Comparison of ENCODE assay signal across 13 cellular contexts in genomic region chr6:157139054-157139708, GRCh38.
A peak's percentile ranks its signal among the peaks of the same experiment; 100 is the strongest.
DNase-seq lines count a peak whose midpoint lies in the region; ATAC-seq, FAIRE-seq and TF ChIP-seq lines count a peak whose summit lies in the region.
"Had no signal": no experiment of that assay in that cellular context is flagged by ENCODE, and none has a peak within 500 bp of the region (broad histone marks: within the 10 kb centered on the region; RNA-seq: fewer than 3 reads in every experiment).

No MANE protein-coding gene starts in this region.

- H3K36me3 ChIP-seq in K562 (ENCODE audit: control insufficient read depth, insufficient read depth, low read length) = peaks cover 16% of the 10 kb centered on the region
- peaks cover 1% of the 10 kb centered on the region for H3K36me3 ChIP-seq in mesendoderm (ENCODE audit: control insufficient read depth, insufficient read depth, low read length)

- no peaks in the 10 kb centered on the region for H3K27me3 Mint-ChIP-seq in Calu3 (ENCODE audit: unreplicated experiment)

- no peak overlapping the region for H3K4me3 ChIP-seq in K562
- no peak overlapping the region for H3K4me3 ChIP-seq in mesendoderm (ENCODE audit: low read length)
- H3K4me3 ChIP-seq: adrenal gland, suprapubic skin had no signal

- H3K9me3 Mint-ChIP-seq in Calu3 (ENCODE audit: low read depth, unreplicated experiment) = no peaks in the 10 kb centered on the region

- no peak for TF ChIP-seq POLR2A in K562 (conservative IDR thresholded peaks at IDR 0.05)

- BruUV-seq in K562 (replicated peaks; lab: Mats Ljungman, UMichigan) (no TSS peak), Calu3 (replicated peaks; lab: Mats Ljungman, UMichigan) (no TSS peak)

- H3K4me1 ChIP-seq in K562 (replicated peaks in 1 of 2; ENCODE audit: control insufficient read depth in 2 of 2, insufficient read depth in 2 of 2, low read length in 2 of 2) (peaks cover 0 to 3% of the 10 kb centered on the region in 2 experiments; a peak in 3 of 5 replicates), mesendoderm (ENCODE audit: control insufficient read depth, low read depth, low read length) (peaks cover 2% of the 10 kb centered on the region)

- H2BK120ac ChIP-seq in mesendoderm (ENCODE audit: low read depth, low read length) = no peak overlapping the region

- H2BK5ac ChIP-seq in mesendoderm (ENCODE audit: low read length) = no peak overlapping the region

- FAIRE-seq in K562 (lab: Jason Lieb, UNC) = no peak
- FAIRE-seq: endometrium had no signal

- ATAC-seq in K562 (peak; percentile 90), HG03108 (IDR thresholded peaks at IDR 0.05; ENCODE audit: unreplicated experiment) (no peak)
- ATAC-seq: sciatic nerve had no signal

- peaks cover 2% of the 10 kb centered on the region for H3K79me1 ChIP-seq in mesendoderm (ENCODE audit: low read length)

- TF ChIP-seq CTCF in K562 (IDR thresholded peaks at IDR 0.05 in 2 of 3, conservative IDR thresholded peaks at IDR 0.05 in 1 of 3; ENCODE audit: insufficient read depth in 2 of 3, low read depth in 1 of 3, low read length in 3 of 3) (peak; percentile 49 to 70 (median 63)), Calu3 (IDR thresholded peaks at IDR 0.05; ENCODE audit: unreplicated experiment) (no peak)

- intact Hi-C loops in K562 (cut with micrococcal nuclease) = loop anchor here (2.0 kb wide), 1 partner anchor 136 kb away; no protein-coding TSS in a partner anchor
- intact Hi-C loops in Calu3 (cut with micrococcal nuclease; ENCODE audit: unreplicated experiment) = no loop called here

- no peak overlapping the region for H3K4me3 Mint-ChIP-seq in Calu3 (ENCODE audit: low read depth, unreplicated experiment)

- WGBS in K562 (ENCODE audit: insufficient coverage, low coverage, missing lambda C conversion rate) = 82% methylated on average over 15 of the region's 15 CpGs
- no CpG with 5 or more reads among the region's 15 CpGs for WGBS in mesendoderm (ENCODE audit: extremely low coverage, insufficient coverage, low lambda C conversion rate)

- no peak overlapping the region for H3K27ac Mint-ChIP-seq in Calu3 (ENCODE audit: unreplicated experiment)

- no peak overlapping the region for H2BK15ac ChIP-seq in mesendoderm (replicated peaks; ENCODE audit: low read depth)

- H3K9ac ChIP-seq in K562 (ENCODE audit: insufficient read depth in 1 of 2, low read depth in 2 of 2, low read length in 2 of 2) (no peak overlapping the region), mesendoderm (ENCODE audit: low read length) (no peak overlapping the region)

- H2AFZ ChIP-seq in K562 (ENCODE audit: low read depth, low read length) = no peak overlapping the region

- H3K79me2 ChIP-seq in K562 (ENCODE audit: control insufficient read depth, insufficient read depth, low read length) = no peaks in the 10 kb centered on the region
- no peaks in the 10 kb centered on the region for H3K79me2 ChIP-seq in mesendoderm (ENCODE audit: control insufficient read depth, insufficient read depth, low read length)

- no peak overlapping the region for H3K23ac ChIP-seq in mesendoderm (ENCODE audit: low read length)

- H2AK5ac ChIP-seq in mesendoderm (ENCODE audit: low read length) = no peak overlapping the region

- no peak overlapping the region for H3K56ac ChIP-seq in mesendoderm (ENCODE audit: low read length)

- TF ChIP-seq EP300 in K562 (IDR thresholded peaks at IDR 0.05; ENCODE audit: low read length) = no peak

- H3K27ac ChIP-seq in K562 (ENCODE audit: extremely low read depth, low read depth, low read length) (no peak overlapping the region), mesendoderm (ENCODE audit: low read depth, low read length) (no peak overlapping the region)
- H3K27ac ChIP-seq: adrenal gland, suprapubic skin had no signal

- CTCF ChIA-PET in HEK293T (lab: Yijun Ruan, JAX) (interaction anchor here (0.6 to 1.5 kb wide), 5 partner anchors 21 to 195 kb away, joined by 3 to 5 read pairs (median 3); no protein-coding TSS in a partner anchor), K562 (lab: Yijun Ruan, JAX; ENCODE audit: low intra/inter-chr PET ratio) (interaction anchor here (0.7 to 1.7 kb wide), 2 partner anchors 45 to 105 kb away, joined by 3 to 5 read pairs; no protein-coding TSS in a partner anchor), Calu3 (lab: Charles Lee) (interaction anchor here (0.8 kb wide), 1 partner anchor 45 kb away, joined by 3 read pairs; no protein-coding TSS in a partner anchor)

- no peak overlapping the region for H3K4me2 ChIP-seq in K562 (ENCODE audit: insufficient read depth, low read length)
- H3K4me2 ChIP-seq in mesendoderm (ENCODE audit: low read length) = no peak overlapping the region

- no peak overlapping the region for H3K18ac ChIP-seq in mesendoderm (ENCODE audit: low read length)

- H3K9me3 ChIP-seq in K562 (replicated peaks; ENCODE audit: control insufficient read depth, insufficient read depth, low read depth, low read length) = no peaks in the 10 kb centered on the region
- H3K9me3 ChIP-seq: adrenal gland, suprapubic skin had no signal

- no peak overlapping the region for H4K5ac ChIP-seq in mesendoderm (ENCODE audit: low read length)

- H3K4me1 Mint-ChIP-seq in Calu3 (ENCODE audit: low read depth, unreplicated experiment) = no peaks in the 10 kb centered on the region

- H3K36me3 Mint-ChIP-seq in Calu3 (ENCODE audit: insufficient read depth, unreplicated experiment) = no peaks in the 10 kb centered on the region

- DNase-seq in D341Med (ENCODE audit: low spot score) (peak; percentile 78), HEK293T (ENCODE audit: extremely low spot score) (peak; percentile 64), K562 (ENCODE audit: extremely low read depth in 1 of 4, low spot score in 3 of 4) (peak in 3 of 4 experiments; percentile 33 to 54 (median 41)), mesendoderm (peak; percentile 51), Calu3 (no peak), HUDEP-2 (lab: John Stamatoyannopoulos, UW; ENCODE audit: unreplicated experiment in 76 of 76) (no peak), AG20443 (ENCODE audit: low spot score) (no peak)
- DNase-seq: NCI-H1105 treated with DMSO at 0.1 percent for 48 hours had no signal

- no peaks in the 10 kb centered on the region for H3K27me3 ChIP-seq in K562 (ENCODE audit: control insufficient read depth in 2 of 2, insufficient read depth in 2 of 2, low read length in 2 of 2)
- H3K27me3 ChIP-seq in mesendoderm (ENCODE audit: insufficient read depth, low read length, poor library complexity) = no peaks in the 10 kb centered on the region
- H3K27me3 ChIP-seq: adrenal gland, suprapubic skin had no signal

- POLR2A ChIA-PET in HEK293T (lab: Yijun Ruan, JAX) = no interaction called here
- POLR2A ChIA-PET in K562 (lab: Yijun Ruan, JAX) = interaction anchor here (0.6 to 2.1 kb wide), 4 partner anchors 10 to 361 kb away, joined by 3 to 7 read pairs (median 4); no protein-coding TSS in a partner anchor

- H4K20me1 ChIP-seq in K562 (replicated peaks; ENCODE audit: control insufficient read depth, insufficient read depth, low read length) = no peaks in the 10 kb centered on the region

- no peaks in the 10 kb centered on the region for H3K9me1 ChIP-seq in K562 (ENCODE audit: control insufficient read depth, insufficient read depth, low read length)

- no peak overlapping the region for H4K8ac ChIP-seq in mesendoderm (ENCODE audit: low read depth, low read length)

- TF ChIP-seq RAD21 in K562 (CRISPR knock-in tag; conservative IDR thresholded peaks at IDR 0.05 in 1 of 2, IDR thresholded peaks at IDR 0.05 in 1 of 2) = peak in 1 of 2 experiments; percentile 46; a peak in 2 of 4 replicates

- in situ Hi-C loops in K562 (cut with MboI) = no loop called here

- H3K4ac ChIP-seq in mesendoderm (ENCODE audit: low read depth, low read length) = no peak overlapping the region

TF ChIP-seq in HEK293T, 16 proteins besides CTCF, POLR2A, EP300 and RAD21 (continues in another document):
- TF ChIP-seq ARNT (IDR thresholded peaks at IDR 0.05) (no peak), L3MBTL2 (conservative IDR thresholded peaks at IDR 0.05) (no peak), ELF4 (IDR thresholded peaks at IDR 0.05) (no peak), SP1 (IDR thresholded peaks at IDR 0.05) (no peak), FOXK2 (IDR thresholded peaks at IDR 0.05) (no peak), FOXA1 (IDR thresholded peaks at IDR 0.05) (no peak), SUZ12 (IDR thresholded peaks at IDR 0.05) (no peak), FOXM1 (IDR thresholded peaks at IDR 0.05; ENCODE audit: borderline replicate concordance) (no peak), TARDBP (IDR thresholded peaks at IDR 0.05) (no peak), NFRKB (IDR thresholded peaks at IDR 0.05) (no peak), BHLHE40 (IDR thresholded peaks at IDR 0.05; ENCODE audit: borderline replicate concordance) (no peak)
- TF ChIP-seq, protein P1, sequence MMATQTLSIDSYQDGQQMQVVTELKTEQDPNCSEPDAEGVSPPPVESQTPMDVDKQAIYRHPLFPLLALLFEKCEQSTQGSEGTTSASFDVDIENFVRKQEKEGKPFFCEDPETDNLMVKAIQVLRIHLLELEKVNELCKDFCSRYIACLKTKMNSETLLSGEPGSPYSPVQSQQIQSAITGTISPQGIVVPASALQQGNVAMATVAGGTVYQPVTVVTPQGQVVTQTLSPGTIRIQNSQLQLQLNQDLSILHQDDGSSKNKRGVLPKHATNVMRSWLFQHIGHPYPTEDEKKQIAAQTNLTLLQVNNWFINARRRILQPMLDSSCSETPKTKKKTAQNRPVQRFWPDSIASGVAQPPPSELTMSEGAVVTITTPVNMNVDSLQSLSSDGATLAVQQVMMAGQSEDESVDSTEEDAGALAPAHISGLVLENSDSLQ (IDR thresholded peaks at IDR 0.05) = no peak

TF ChIP-seq in K562, 482 proteins besides CTCF, POLR2A, EP300 and RAD21 (continues in another document):
- TF ChIP-seq ZBTB7A (IDR thresholded peaks at IDR 0.05; ENCODE audit: borderline replicate concordance, control insufficient read depth, low read depth, low read length) = peak; percentile 57; the same call in 1 of the 2 replicates
- TF ChIP-seq ETV6 (IDR thresholded peaks at IDR 0.05; ENCODE audit: borderline replicate concordance in 1 of 2, low read depth in 2 of 2, low read length in 1 of 2) = no peak
- TF ChIP-seq ETV6 (CRISPR knock-in tag; IDR thresholded peaks at IDR 0.05; ENCODE audit: borderline replicate concordance) = no peak
- TF ChIP-seq ZC3H4 (CRISPR knock-in tag; IDR thresholded peaks at IDR 0.05; ENCODE audit: borderline replicate concordance) = no peak
- TF ChIP-seq HDAC6 (IDR thresholded peaks at IDR 0.05; ENCODE audit: low read depth, low read length) = no peak
- no peak for TF ChIP-seq ZNF766 (CRISPR knock-in tag; conservative IDR thresholded peaks at IDR 0.05)
- TF ChIP-seq TFAP4 (CRISPR knock-in tag; IDR thresholded peaks at IDR 0.05; ENCODE audit: borderline replicate concordance) = peak; percentile 27; the same call in 1 of the 2 replicates

Comparison
In these comparisons a context has a peak if more than half of its experiments do, and no peak if none do; other contexts are left out.
1. DNase-seq: peak in D341Med (single experiment), HEK293T (single experiment), K562 (3 of 4) and mesendoderm (single experiment); none in Calu3 (single experiment), HUDEP-2 (0 of 76) and AG20443 (single experiment).